20 cellular contexts compared by ENCODE assay signal in genomic region chr13:110813646-110814624, GRCh38.
DNase-seq lines count a peak whose midpoint lies in the region; ATAC-seq, FAIRE-seq and TF ChIP-seq lines count a peak whose summit lies in the region.
"Had no signal": no experiment of that assay in that cellular context is flagged by ENCODE, and none has a peak within 500 bp of the region (broad histone marks: within the 10 kb centered on the region; RNA-seq: fewer than 3 reads in every experiment).

No MANE protein-coding gene starts in this region.

- no peak overlapping the region for H2AFZ ChIP-seq in K562 (ENCODE audit: low read depth, low read length)
- no peak overlapping the region for H2AFZ ChIP-seq in neural progenitor cell (replicated peaks)

- intact Hi-C loops in Caco-2 (cut with micrococcal nuclease; ENCODE audit: unreplicated experiment) (no loop called here), K562 (cut with micrococcal nuclease) (loop anchor here (10.0 kb wide), 1 partner anchor 99 kb away; the partner anchor contains the start of gene ING1)
- intact Hi-C loops in activated T-helper 2 cell treated with anti-CD3 and anti-CD28 coated beads, Interferon-gamma antibody, Interleukin-2, Interleukin-4, amounts not matched to agents 10 μg/mL and 5 μg/mL and 100 μg/mL, durations not matched to agents 14 hours and 24 hours and 36 hours (cut with micrococcal nuclease) = no loop called here

- CTCF ChIA-PET in Caco-2 (lab: Charles Lee) (no interaction called here), K562 (lab: Yijun Ruan, JAX; ENCODE audit: low intra/inter-chr PET ratio) (no interaction called here)

- FAIRE-seq in K562 (lab: Jason Lieb, UNC) = no peak
- FAIRE-seq in GM12891 (lab: Jason Lieb, UNC) = no peak

- peak; percentile 20 to 25 for TF ChIP-seq CTCF in Caco-2 (IDR thresholded peaks at IDR 0.05; ENCODE audit: insufficient read depth in 1 of 2, low read depth in 1 of 2, low read length in 1 of 2, severe bottlenecking in 1 of 2, unreplicated experiment in 1 of 2)
- TF ChIP-seq CTCF in HFFc6 (IDR thresholded peaks at IDR 0.05) = peak; percentile 55; the same call in 1 of the 2 replicates
- peak; percentile 4 to 40 (median 30); a peak in 3 of 6 replicates for TF ChIP-seq CTCF in K562 (IDR thresholded peaks at IDR 0.05 in 2 of 3, conservative IDR thresholded peaks at IDR 0.05 in 1 of 3; ENCODE audit: insufficient read depth in 2 of 3, low read depth in 1 of 3, low read length in 3 of 3)
- peak; percentile 19 for TF ChIP-seq CTCF in neural progenitor cell (IDR thresholded peaks at IDR 0.05)

- DNase-seq in Caco-2 (no peak), HFFc6 (no peak), K562 (ENCODE audit: extremely low read depth in 1 of 4, low spot score in 3 of 4) (peak in 3 of 4 experiments; percentile 12 to 19 (median 15)), neural progenitor cell (ENCODE audit: low spot score) (no peak), GM12891 (ENCODE audit: insufficient read length, low spot score) (no peak)
- DNase-seq in activated naive CD4-positive, alpha-beta T cell treated with Interleukin-2 at 50 U/mL for 16 hours = no peak
- no peak for DNase-seq in activated T-helper 2 cell treated with anti-CD3 and anti-CD28 coated beads, Interferon-gamma antibody, Interleukin-2, Interleukin-4, amounts not matched to agents 10 μg/mL and 5 μg/mL and 100 μg/mL, durations not matched to agents 14 hours and 24 hours and 36 hours (ENCODE audit: low spot score)
- DNase-seq: activated CD4-positive, alpha-beta T cell treated with anti-CD3 and anti-CD28 coated beads, Interleukin-2, amount 10 ng/mL, durations not matched to agents 7 days and 5 days; activated naive CD8-positive, alpha-beta T cell treated with anti-CD3 and anti-CD28 coated beads, Interleukin-2, amount 10 ng/mL, durations not matched to agents 7 days and 5 days; activated T-cell treated with anti-CD3 and anti-CD28 coated beads, Interleukin-2, amount 50 U/mL, for 4 hours; DMS79; foreskin fibroblast; left cardiac atrium; NCI-H1105 treated with DMSO at 0.1 percent for 48 hours; NCI-H345; stimulated activated CD4-positive, alpha-beta T cell treated with anti-CD3 and anti-CD28 coated beads, Interleukin-4, amount 100 ng/mL, for 24 hours; stimulated activated CD8-positive, alpha-beta memory T cell treated with anti-CD3 and anti-CD28 coated beads, Interleukin-4, amount 100 ng/mL, for 48 hours had no signal

- H3K9me1 ChIP-seq in K562 (ENCODE audit: control insufficient read depth, insufficient read depth, low read length) = no peaks in the 10 kb centered on the region

- TF ChIP-seq POLR2A in K562 (conservative IDR thresholded peaks at IDR 0.05) (no peak), GM12891 (IDR thresholded peaks at IDR 0.05; ENCODE audit: low read depth, low read length) (no peak)

- no peaks in the 10 kb centered on the region for H3K27me3 ChIP-seq in Caco-2 (replicated peaks; ENCODE audit: control insufficient read depth, insufficient read depth, low read length)
- H3K27me3 ChIP-seq in K562 (ENCODE audit: control insufficient read depth in 2 of 2, insufficient read depth in 2 of 2, low read length in 2 of 2) = peaks cover 7 to 31% of the 10 kb centered on the region in 2 experiments; a peak in 3 of 5 replicates
- H3K27me3 ChIP-seq in neural progenitor cell = peaks cover 21% of the 10 kb centered on the region

- no peak overlapping the region for H3K27ac ChIP-seq in K562 (ENCODE audit: extremely low read depth, low read depth, low read length)
- H3K27ac ChIP-seq in neural progenitor cell = no peak overlapping the region
- H3K27ac ChIP-seq: SJSA1, skin epidermis had no signal

- no peak for TF ChIP-seq RAD21 in K562 (CRISPR knock-in tag; conservative IDR thresholded peaks at IDR 0.05 in 1 of 2, IDR thresholded peaks at IDR 0.05 in 1 of 2)

- TF ChIP-seq EP300 in K562 (IDR thresholded peaks at IDR 0.05; ENCODE audit: low read length) = no peak

- no peak overlapping the region for H3K27ac Mint-ChIP-seq in Caco-2 (ENCODE audit: unreplicated experiment)
- no peak overlapping the region for H3K27ac Mint-ChIP-seq in HFFc6
- no peak overlapping the region for H3K27ac Mint-ChIP-seq in neural progenitor cell
- no peak overlapping the region for H3K27ac Mint-ChIP-seq in activated T-helper 2 cell treated with anti-CD3 and anti-CD28 coated beads, Interferon-gamma antibody, Interleukin-2, Interleukin-4, amounts not matched to agents 10 μg/mL and 5 μg/mL and 100 μg/mL, durations not matched to agents 14 hours and 24 hours and 36 hours
- H3K27ac Mint-ChIP-seq: activated CD4-positive, alpha-beta T cell treated with anti-CD3 and anti-CD28 coated beads, Interleukin-2, amount 10 ng/mL, durations not matched to agents 7 days and 5 days; activated naive CD8-positive, alpha-beta T cell treated with anti-CD3 and anti-CD28 coated beads, Interleukin-2, amount 10 ng/mL, durations not matched to agents 7 days and 5 days had no signal

- no peaks in the 10 kb centered on the region for H3K9me3 Mint-ChIP-seq in Caco-2 (ENCODE audit: unreplicated experiment)
- H3K9me3 Mint-ChIP-seq in HFFc6 = no peaks in the 10 kb centered on the region
- peaks cover 5% of the 10 kb centered on the region for H3K9me3 Mint-ChIP-seq in neural progenitor cell
- no peaks in the 10 kb centered on the region for H3K9me3 Mint-ChIP-seq in activated T-helper 2 cell treated with anti-CD3 and anti-CD28 coated beads, Interferon-gamma antibody, Interleukin-2, Interleukin-4, amounts not matched to agents 10 μg/mL and 5 μg/mL and 100 μg/mL, durations not matched to agents 14 hours and 24 hours and 36 hours
- H3K9me3 Mint-ChIP-seq: activated CD4-positive, alpha-beta T cell treated with anti-CD3 and anti-CD28 coated beads, Interleukin-2, amount 10 ng/mL, durations not matched to agents 7 days and 5 days; activated naive CD8-positive, alpha-beta T cell treated with anti-CD3 and anti-CD28 coated beads, Interleukin-2, amount 10 ng/mL, durations not matched to agents 7 days and 5 days; activated T-cell treated with anti-CD3 and anti-CD28 coated beads, Interleukin-2, amount 50 U/mL, for 4 hours had no signal

- no peak overlapping the region for H3K4me3 ChIP-seq in Caco-2 (ENCODE audit: low read depth, low read length)
- no peak overlapping the region for H3K4me3 ChIP-seq in K562
- no peak overlapping the region for H3K4me3 ChIP-seq in neural progenitor cell
- H3K4me3 ChIP-seq: SJSA1, skin epidermis had no signal

- H3K9me3 ChIP-seq in Caco-2 (no peaks in the 10 kb centered on the region), K562 (replicated peaks; ENCODE audit: control insufficient read depth, insufficient read depth, low read depth, low read length) (no peaks in the 10 kb centered on the region), neural progenitor cell (ENCODE audit: low read depth) (no peaks in the 10 kb centered on the region)
- H3K9me3 ChIP-seq: SJSA1 had no signal

- in situ Hi-C loops in K562 (cut with MboI) = loop anchor here (10.0 to 25.0 kb wide), 2 partner anchors 248 to 349 kb away; no protein-coding TSS in a partner anchor

- no peaks in the 10 kb centered on the region for H4K20me1 ChIP-seq in K562 (replicated peaks; ENCODE audit: control insufficient read depth, insufficient read depth, low read length)
- H4K20me1 ChIP-seq in neural progenitor cell (ENCODE audit: low read depth) = no peaks in the 10 kb centered on the region

- H3K4me3 Mint-ChIP-seq in Caco-2 (ENCODE audit: unreplicated experiment) = no peak overlapping the region
- no peak overlapping the region for H3K4me3 Mint-ChIP-seq in HFFc6
- H3K4me3 Mint-ChIP-seq in neural progenitor cell = peak overlapping the region; percentile 60
- no peak overlapping the region for H3K4me3 Mint-ChIP-seq in activated T-helper 2 cell treated with anti-CD3 and anti-CD28 coated beads, Interferon-gamma antibody, Interleukin-2, Interleukin-4, amounts not matched to agents 10 μg/mL and 5 μg/mL and 100 μg/mL, durations not matched to agents 14 hours and 24 hours and 36 hours (ENCODE audit: low read depth)
- H3K4me3 Mint-ChIP-seq: activated CD4-positive, alpha-beta T cell treated with anti-CD3 and anti-CD28 coated beads, Interleukin-2, amount 10 ng/mL, durations not matched to agents 7 days and 5 days; activated naive CD8-positive, alpha-beta T cell treated with anti-CD3 and anti-CD28 coated beads, Interleukin-2, amount 10 ng/mL, durations not matched to agents 7 days and 5 days; activated T-cell treated with anti-CD3 and anti-CD28 coated beads, Interleukin-2, amount 50 U/mL, for 4 hours had no signal

- H3K27me3 Mint-ChIP-seq in Caco-2 (ENCODE audit: insufficient read depth, unreplicated experiment) = peaks cover 3% of the 10 kb centered on the region
- peaks cover 23% of the 10 kb centered on the region for H3K27me3 Mint-ChIP-seq in HFFc6 (ENCODE audit: insufficient read depth)
- peaks cover 7% of the 10 kb centered on the region for H3K27me3 Mint-ChIP-seq in neural progenitor cell (ENCODE audit: insufficient read depth, low read depth)
- H3K27me3 Mint-ChIP-seq in activated T-helper 2 cell treated with anti-CD3 and anti-CD28 coated beads, Interferon-gamma antibody, Interleukin-2, Interleukin-4, amounts not matched to agents 10 μg/mL and 5 μg/mL and 100 μg/mL, durations not matched to agents 14 hours and 24 hours and 36 hours (ENCODE audit: low read depth) = peaks cover 32% of the 10 kb centered on the region

- H3K36me3 ChIP-seq in Caco-2 (ENCODE audit: control insufficient read depth, insufficient read depth, low read length) (no peaks in the 10 kb centered on the region), K562 (ENCODE audit: control insufficient read depth, insufficient read depth, low read length) (no peaks in the 10 kb centered on the region), neural progenitor cell (no peaks in the 10 kb centered on the region)
- H3K36me3 ChIP-seq: SJSA1 had no signal

- H3K79me2 ChIP-seq in K562 (ENCODE audit: control insufficient read depth, insufficient read depth, low read length) = no peaks in the 10 kb centered on the region
- H3K79me2 ChIP-seq in neural progenitor cell (ENCODE audit: low read depth) = no peaks in the 10 kb centered on the region

- BruUV-seq in Caco-2 (replicated peaks; lab: Mats Ljungman, UMichigan) (no TSS peak), K562 (replicated peaks; lab: Mats Ljungman, UMichigan) (no TSS peak)

- H3K4me1 Mint-ChIP-seq in Caco-2 (ENCODE audit: low read depth, unreplicated experiment) = no peaks in the 10 kb centered on the region
- H3K4me1 Mint-ChIP-seq in HFFc6 (ENCODE audit: low read depth) = 0 out of 2 replicates have a peak, but pooled peaks cover 7% of the 10 kb centered on the region
- peaks cover 22% of the 10 kb centered on the region for H3K4me1 Mint-ChIP-seq in neural progenitor cell
- H3K4me1 Mint-ChIP-seq in activated T-helper 2 cell treated with anti-CD3 and anti-CD28 coated beads, Interferon-gamma antibody, Interleukin-2, Interleukin-4, amounts not matched to agents 10 μg/mL and 5 μg/mL and 100 μg/mL, durations not matched to agents 14 hours and 24 hours and 36 hours (ENCODE audit: low read depth) = no peaks in the 10 kb centered on the region

- H3F3A ChIP-seq in neural progenitor cell (ENCODE audit: low read depth) = no peaks in the 10 kb centered on the region

- H3K36me3 Mint-ChIP-seq in Caco-2 (ENCODE audit: insufficient read depth, unreplicated experiment) (peaks cover 6% of the 10 kb centered on the region), HFFc6 (ENCODE audit: low read depth) (no peaks in the 10 kb centered on the region), neural progenitor cell (peaks cover 2% of the 10 kb centered on the region)
- no peaks in the 10 kb centered on the region for H3K36me3 Mint-ChIP-seq in activated T-helper 2 cell treated with anti-CD3 and anti-CD28 coated beads, Interferon-gamma antibody, Interleukin-2, Interleukin-4, amounts not matched to agents 10 μg/mL and 5 μg/mL and 100 μg/mL, durations not matched to agents 14 hours and 24 hours and 36 hours (ENCODE audit: low read depth)
- H3K36me3 Mint-ChIP-seq: activated naive CD8-positive, alpha-beta T cell treated with anti-CD3 and anti-CD28 coated beads, Interleukin-2, amount 10 ng/mL, durations not matched to agents 7 days and 5 days had no signal

- POLR2A ChIA-PET in Caco-2 (lab: Charles Lee) = no interaction called here
- POLR2A ChIA-PET in K562 (lab: Yijun Ruan, JAX) = interaction anchor here (0.6 kb wide), 1 partner anchor 99 kb away, joined by 4 read pairs; no protein-coding TSS in a partner anchor

- ATAC-seq in K562 (peak; percentile 72), HG02970 (IDR thresholded peaks at IDR 0.05; ENCODE audit: low FRiP score, unreplicated experiment) (no peak)
- ATAC-seq: activated T-cell treated with anti-CD3 and anti-CD28 coated beads, Interleukin-2, amount 50 U/mL, for 4 hours; left cardiac atrium had no signal

- no peaks in the 10 kb centered on the region for H3K4me1 ChIP-seq in Caco-2
- peaks cover 0 to 15% of the 10 kb centered on the region in 2 experiments; a peak in 2 of 5 replicates for H3K4me1 ChIP-seq in K562 (replicated peaks in 1 of 2; ENCODE audit: control insufficient read depth in 2 of 2, insufficient read depth in 2 of 2, low read length in 2 of 2)
- no peaks in the 10 kb centered on the region for H3K4me1 ChIP-seq in neural progenitor cell
- H3K4me1 ChIP-seq: SJSA1 had no signal

- 43% methylated on average over 24 of the region's 39 CpGs for WGBS in K562 (ENCODE audit: insufficient coverage, low coverage, missing lambda C conversion rate)

- H3K4me2 ChIP-seq in K562 (ENCODE audit: insufficient read depth, low read length) = no peak overlapping the region
- no peak overlapping the region for H3K4me2 ChIP-seq in neural progenitor cell

- H3K9ac ChIP-seq in K562 (ENCODE audit: insufficient read depth in 1 of 2, low read depth in 2 of 2, low read length in 2 of 2) (no peak overlapping the region), neural progenitor cell (no peak overlapping the region)

Comparison
In these comparisons a context has a peak if more than half of its experiments do, and no peak if none do; other contexts are left out.
1. DNase-seq: peak in K562 (3 of 4); none in Caco-2 (0 of 2), HFFc6 (single experiment), neural progenitor cell (single experiment), GM12891 (single experiment), activated naive CD4-positive, alpha-beta T cell treated with Interleukin-2 at 50 U/mL for 16 hours (single experiment) and activated T-helper 2 cell treated with anti-CD3 and anti-CD28 coated beads, Interferon-gamma antibody, Interleukin-2, Interleukin-4, amounts not matched to agents 10 μg/mL and 5 μg/mL and 100 μg/mL, durations not matched to agents 14 hours and 24 hours and 36 hours (single experiment).
2. Peak in every context shown above with its lines, with median percentiles within 50 percentile points of each other: CTCF ChIP-seq.